ENCODE assay signal across 15 cellular contexts in the genomic region with DNA sequence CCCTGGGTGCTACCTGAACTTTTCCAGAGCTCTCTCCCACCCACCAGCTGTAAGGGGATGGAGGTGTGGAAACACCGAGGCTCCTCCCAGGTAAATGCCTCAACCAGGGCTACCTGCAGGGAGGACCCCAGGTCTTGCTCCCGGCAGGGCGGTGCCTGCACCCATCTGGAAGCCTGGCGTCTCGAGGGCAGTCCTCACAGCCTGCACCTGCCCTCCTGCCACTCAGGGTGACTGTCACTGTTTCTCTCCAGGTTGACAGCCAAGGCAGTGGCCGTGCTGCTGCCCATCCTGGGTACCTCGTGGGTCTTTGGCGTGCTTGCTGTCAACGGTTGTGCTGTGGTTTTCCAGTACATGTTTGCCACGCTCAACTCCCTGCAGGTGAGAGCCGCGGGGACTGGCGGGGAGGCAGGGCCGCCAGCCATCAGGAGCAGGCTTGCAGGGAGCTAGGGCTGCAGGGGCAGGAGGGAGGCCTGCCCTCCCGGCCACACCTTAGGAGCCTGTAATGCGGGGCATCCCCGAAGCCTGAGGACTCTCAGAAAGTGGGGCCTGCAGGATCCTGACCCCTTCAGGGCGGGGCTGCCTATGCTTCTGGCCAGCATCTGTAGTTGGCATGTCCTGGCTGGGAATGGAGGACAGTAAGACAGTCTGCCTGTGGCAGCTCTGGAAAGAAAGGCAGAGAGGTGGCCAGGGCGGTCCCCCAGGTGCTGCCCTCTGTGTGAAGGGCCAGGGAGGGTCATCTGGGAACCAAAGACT.
DNase-seq lines count a peak whose midpoint lies in the region; ATAC-seq, FAIRE-seq and TF ChIP-seq lines count a peak whose summit lies in the region.
"Had no signal": no experiment of that assay in that cellular context is flagged by ENCODE, and none has a peak within 500 bp of the region (broad histone marks: within the 10 kb centered on the region; RNA-seq: fewer than 3 reads in every experiment).

No MANE protein-coding gene starts in this region.

- peaks cover 0 to 3% of the 10 kb centered on the region in 2 donors for H3K4me1 ChIP-seq in kidney (ENCODE audit: control insufficient read depth in 1 of 2, insufficient read depth in 1 of 2, low read depth in 1 of 2, low read length in 2 of 2)
- H3K4me1 ChIP-seq in osteoblast (ENCODE audit: insufficient read depth, low read length) = no peaks in the 10 kb centered on the region

- H3K27ac ChIP-seq in kidney (ENCODE audit: low read depth in 2 of 2, low read length in 2 of 2) = no peak overlapping the region
- no peak overlapping the region for H3K27ac ChIP-seq in osteoblast (ENCODE audit: low read depth, low read length)
- H3K27ac ChIP-seq: GM23248 had no signal

- intact Hi-C loops in cardiac septum (cut with DNase I) = no loop called here
- intact Hi-C loops in Right ventricle myocardium superior (cut with DNase I) = no loop called here
- intact Hi-C loops in kidney (cut with DNase I) = no loop called here

- H3K36me3 ChIP-seq in kidney (ENCODE audit: control insufficient read depth in 1 of 2, insufficient read depth in 2 of 2, low read length in 2 of 2) (no peaks in the 10 kb centered on the region), osteoblast (ENCODE audit: insufficient read depth, low read length) (no peaks in the 10 kb centered on the region)

- H3K9me3 ChIP-seq in kidney (ENCODE audit: control insufficient read depth in 1 of 2, low read length in 2 of 2) = no peaks in the 10 kb centered on the region
- H3K9me3 ChIP-seq in osteoblast (ENCODE audit: low read depth, low read length) = no peaks in the 10 kb centered on the region

- H3K9ac ChIP-seq in kidney (ENCODE audit: low read length in 2 of 2) = no peak overlapping the region
- H3K9ac ChIP-seq: GM23248 had no signal

- TF ChIP-seq CTCF in kidney (IDR thresholded peaks at IDR 0.05; ENCODE audit: borderline replicate concordance, extremely low read depth, insufficient read depth) = no peak
- no peak for TF ChIP-seq CTCF in osteoblast (IDR thresholded peaks at IDR 0.05; ENCODE audit: extremely low read depth, low read depth, low read length)

- H2AFZ ChIP-seq in osteoblast (ENCODE audit: low read length) = no peak overlapping the region
- H2AFZ ChIP-seq: GM23248 had no signal

- H3K27me3 ChIP-seq in osteoblast (ENCODE audit: insufficient read depth, low read length) = no peaks in the 10 kb centered on the region

- ATAC-seq in Right ventricle myocardium superior (ENCODE audit: poor library complexity) (no peak), GM21723 (IDR thresholded peaks at IDR 0.05; ENCODE audit: unreplicated experiment) (no peak)
- no peak for ATAC-seq in activated CD4-positive, CD25-positive, alpha-beta regulatory T cell treated with anti-CD3 and anti-CD28 coated beads, Interleukin-2, amount 50 U/mL, for 24 hours

- H4K20me1 ChIP-seq in osteoblast (ENCODE audit: insufficient read depth, low read length) = no peaks in the 10 kb centered on the region

- H3K4me2 ChIP-seq in osteoblast (ENCODE audit: insufficient read depth, low read length) = no peak overlapping the region

- no peak overlapping the region for H3K4me3 ChIP-seq in kidney (ENCODE audit: low read length in 2 of 2)
- H3K4me3 ChIP-seq in osteoblast (ENCODE audit: insufficient read depth, low read length) = no peak overlapping the region
- H3K4me3 ChIP-seq: GM23248 had no signal

- no peak for FAIRE-seq in kidney (lab: Jason Lieb, UNC)
- FAIRE-seq: A204.1, H54 had no signal

- no peaks in the 10 kb centered on the region for H3K79me2 ChIP-seq in osteoblast (ENCODE audit: insufficient read depth, low read length)

- DNase-seq in cardiac septum (ENCODE audit: low spot score) (peak; percentile 71), Right ventricle myocardium superior (no peak), kidney (peak; percentile 56), osteoblast (ENCODE audit: insufficient read length, low spot score, missing footprints) (peak; percentile 56), ureter (ENCODE audit: low spot score) (peak; percentile 41), NCI-H1105 (lab: John Stamatoyannopoulos, UW) (no peak)
- DNase-seq: C1 segment of cervical spinal cord; Calu3; CD4-positive, alpha-beta T cell; DMS 273 treated with DMSO at 0.1 percent for 48 hours; GM23248 had no signal

Comparison
In these comparisons a context has a peak if more than half of its experiments do, and no peak if none do; other contexts are left out.
1. DNase-seq: peak in cardiac septum (single experiment), kidney (single experiment), osteoblast (single experiment) and ureter (single experiment); none in Right ventricle myocardium superior (single experiment) and NCI-H1105 (single experiment).